1 cellular context compared by ENCODE assay signal in the genomic region with DNA sequence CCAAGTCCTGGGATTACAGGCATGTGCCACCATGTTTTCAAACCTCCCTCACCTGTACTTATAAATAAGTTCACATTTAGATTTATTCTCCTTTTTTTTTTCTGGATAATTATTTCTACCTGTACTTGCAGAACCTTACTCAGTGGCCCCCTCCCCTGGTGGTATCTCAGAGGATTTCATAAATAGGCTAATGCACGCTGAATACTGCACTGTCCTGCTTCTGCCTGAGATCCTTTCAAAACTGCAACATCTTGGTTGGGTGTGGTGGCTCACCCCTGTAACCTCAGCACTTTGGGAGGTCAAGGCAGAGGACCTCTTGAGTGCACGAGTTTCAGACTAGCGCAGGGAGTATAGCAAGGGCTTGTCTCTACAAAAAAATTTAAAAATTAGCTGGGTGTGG.
TF ChIP-seq lines count a peak whose summit lies in the region.

No MANE protein-coding gene starts in this region.

TF ChIP-seq in HepG2, 621 proteins besides CTCF, POLR2A, EP300 and RAD21:
- TF ChIP-seq PHF21A (CRISPR knock-in tag; IDR thresholded peaks at IDR 0.05) (no peak), SIX4 (CRISPR knock-in tag; IDR thresholded peaks at IDR 0.05) (no peak), DR1 (CRISPR knock-in tag; IDR thresholded peaks at IDR 0.05) (no peak), HOXA3 (CRISPR knock-in tag; IDR thresholded peaks at IDR 0.05) (no peak), FLYWCH1 (CRISPR knock-in tag; IDR thresholded peaks at IDR 0.05) (no peak), PPARG (CRISPR knock-in tag; conservative IDR thresholded peaks at IDR 0.05) (no peak), TCF7 (IDR thresholded peaks at IDR 0.05; ENCODE audit: low read depth) (no peak), HNF4G (IDR thresholded peaks at IDR 0.05; ENCODE audit: borderline replicate concordance, low read depth, low read length) (no peak), HNF4G (CRISPR knock-in tag; IDR thresholded peaks at IDR 0.05; ENCODE audit: borderline replicate concordance, low read depth) (no peak), ZNF253 (CRISPR knock-in tag; IDR thresholded peaks at IDR 0.05; ENCODE audit: borderline replicate concordance) (no peak), SMC3 (IDR thresholded peaks at IDR 0.05; ENCODE audit: low read length) (peak; percentile 25; the same call in 1 of the 2 replicates), ZBTB33 (CRISPR knock-in tag; IDR thresholded peaks at IDR 0.05) (no peak), ZBED4 (CRISPR knock-in tag; IDR thresholded peaks at IDR 0.05; ENCODE audit: borderline replicate concordance) (no peak), STAG1 (CRISPR knock-in tag; IDR thresholded peaks at IDR 0.05) (0 out of 2 replicates have a peak, but pooled peaks have one; percentile 4), ATF4 (CRISPR knock-in tag; IDR thresholded peaks at IDR 0.05) (no peak)
- TF ChIP-seq, protein P1, sequence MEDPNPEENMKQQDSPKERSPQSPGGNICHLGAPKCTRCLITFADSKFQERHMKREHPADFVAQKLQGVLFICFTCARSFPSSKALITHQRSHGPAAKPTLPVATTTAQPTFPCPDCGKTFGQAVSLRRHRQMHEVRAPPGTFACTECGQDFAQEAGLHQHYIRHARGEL (CRISPR knock-in tag; IDR thresholded peaks at IDR 0.05), result no peak
TF ChIP-seq in HepG2: peak in this region for 2.
